In the genomic region with DNA sequence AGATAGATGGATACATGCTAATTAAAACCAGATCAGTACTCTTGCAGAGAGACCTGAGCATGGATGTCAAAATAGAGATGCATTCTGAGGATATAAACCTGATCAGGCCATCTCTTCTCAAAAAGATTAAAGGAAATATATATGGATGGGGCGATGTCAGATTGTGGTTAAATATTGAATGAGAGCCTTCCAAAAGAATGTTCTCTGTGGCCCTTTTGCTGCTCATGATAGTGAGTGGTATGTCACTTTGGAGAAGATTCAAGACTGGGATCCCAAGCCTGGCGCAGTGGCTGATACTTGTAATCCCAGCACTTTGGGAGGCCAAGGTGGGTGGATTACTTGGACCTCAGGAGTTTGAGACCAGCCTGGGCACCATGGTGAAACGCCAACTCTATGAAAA, we compare ENCODE assay signal across 21 cellular contexts. TPM values are rescaled to one million over a fixed set of nuclear protein-coding genes. Genes with fewer than 3 reads are reported as not detected.
DNase-seq lines count a peak whose midpoint lies in the region; ATAC-seq and TF ChIP-seq lines count a peak whose summit lies in the region.
"Had no signal": no experiment of that assay in that cellular context is flagged by ENCODE, and none has a peak within 500 bp of the region (broad histone marks: within the 10 kb centered on the region; RNA-seq: fewer than 3 reads in every experiment).

No MANE protein-coding gene starts in this region.

- intact Hi-C loops in activated CD4-positive, alpha-beta T cell treated with anti-CD3 and anti-CD28 coated beads, Interleukin-2, amount 10 ng/mL, durations not matched to agents 24 days and 14 days (cut with micrococcal nuclease): no loop called here

- no peak overlapping the region for H3K4me3 Mint-ChIP-seq in memory B cell
- no peak overlapping the region for H3K4me3 Mint-ChIP-seq in activated CD4-positive, alpha-beta T cell treated with anti-CD3 and anti-CD28 coated beads, Interleukin-2, amount 10 ng/mL, durations not matched to agents 24 days and 14 days
- H3K4me3 Mint-ChIP-seq: CD4-positive, alpha-beta T cell; HFFc6 had no signal

- peaks cover 24% of the 10 kb centered on the region for H3K4me1 Mint-ChIP-seq in memory B cell
- H3K4me1 Mint-ChIP-seq in activated CD4-positive, alpha-beta T cell treated with anti-CD3 and anti-CD28 coated beads, Interleukin-2, amount 10 ng/mL, durations not matched to agents 24 days and 14 days: peaks cover 23% of the 10 kb centered on the region

- H3K9me3 Mint-ChIP-seq in memory B cell: no peaks in the 10 kb centered on the region
- no peaks in the 10 kb centered on the region for H3K9me3 Mint-ChIP-seq in activated CD4-positive, alpha-beta T cell treated with anti-CD3 and anti-CD28 coated beads, Interleukin-2, amount 10 ng/mL, durations not matched to agents 24 days and 14 days
- H3K9me3 Mint-ChIP-seq: CD4-positive, alpha-beta T cell; HFFc6 had no signal

- H3K27me3 ChIP-seq in MG63: no peaks in the 10 kb centered on the region
- H3K27me3 ChIP-seq: Peyer's patch, SJSA1 had no signal

- POLR2A ChIA-PET in HEK293T (lab: Yijun Ruan, JAX): no interaction called here

- ATAC-seq in memory B cell (ENCODE audit: low read depth) (no peak), GM19328 (IDR thresholded peaks at IDR 0.05; ENCODE audit: unreplicated experiment) (no peak)

- H3K9me3 ChIP-seq in MG63: no peaks in the 10 kb centered on the region
- H3K9me3 ChIP-seq: Caco-2, Peyer's patch, SJSA1 had no signal

- peak; percentile 9 for DNase-seq in EH (ENCODE audit: low read depth)
- DNase-seq in MG63: peak; percentile 55
- peak; percentile 23 for DNase-seq in choroid plexus epithelial cell (ENCODE audit: low read depth)
- no peak for DNase-seq in memory B cell (ENCODE audit: low spot score in 2 of 2)
- no peak for DNase-seq in NCI-H748 (lab: John Stamatoyannopoulos, UW; ENCODE audit: unreplicated experiment)
- DNase-seq in HEK293T (ENCODE audit: extremely low spot score): no peak
- no peak for DNase-seq in activated CD4-positive, alpha-beta T cell treated with anti-CD3 and anti-CD28 coated beads, Interleukin-2, amount 10 ng/mL, durations not matched to agents 24 days and 14 days
- DNase-seq: Caco-2; CD4-positive, alpha-beta T cell; DMS53; HFFc6; KBM-7; MV-4-11; NCI-H1694 treated with DMSO at 0.1 percent for 48 hours; NCI-H2107; NCI-H345; NCI-H526 treated with DMSO at 0.1 percent for 48 hours; Peyer's patch had no signal

- H3K36me3 Mint-ChIP-seq in memory B cell: peaks cover 26% of the 10 kb centered on the region
- peaks cover 57% of the 10 kb centered on the region for H3K36me3 Mint-ChIP-seq in activated CD4-positive, alpha-beta T cell treated with anti-CD3 and anti-CD28 coated beads, Interleukin-2, amount 10 ng/mL, durations not matched to agents 24 days and 14 days (ENCODE audit: low read depth)

- H3K27me3 Mint-ChIP-seq in memory B cell: no peaks in the 10 kb centered on the region
- no peaks in the 10 kb centered on the region for H3K27me3 Mint-ChIP-seq in activated CD4-positive, alpha-beta T cell treated with anti-CD3 and anti-CD28 coated beads, Interleukin-2, amount 10 ng/mL, durations not matched to agents 24 days and 14 days
- H3K27me3 Mint-ChIP-seq: CD4-positive, alpha-beta T cell had no signal

- no peak for TF ChIP-seq CTCF in choroid plexus epithelial cell (conservative IDR thresholded peaks at IDR 0.05; ENCODE audit: low read depth, low read length)

- H3K36me3 ChIP-seq in MG63: peaks cover 55% of the 10 kb centered on the region

- peak overlapping the region; percentile 53 for H3K27ac Mint-ChIP-seq in memory B cell
- no peak overlapping the region for H3K27ac Mint-ChIP-seq in activated CD4-positive, alpha-beta T cell treated with anti-CD3 and anti-CD28 coated beads, Interleukin-2, amount 10 ng/mL, durations not matched to agents 24 days and 14 days
- H3K27ac Mint-ChIP-seq: HFFc6 had no signal

- CTCF ChIA-PET in HEK293T (lab: Yijun Ruan, JAX): no interaction called here

- H3K4me3 ChIP-seq in MG63: no peak overlapping the region
- no peak overlapping the region for H3K4me3 ChIP-seq in choroid plexus epithelial cell (ENCODE audit: low read depth, low read length)
- H3K4me3 ChIP-seq: Peyer's patch, SJSA1 had no signal

TF ChIP-seq in HEK293T, 16 proteins besides CTCF, POLR2A, EP300 and RAD21:
- TF ChIP-seq TARDBP (IDR thresholded peaks at IDR 0.05) (no peak), ELF4 (IDR thresholded peaks at IDR 0.05) (no peak), LEF1 (IDR thresholded peaks at IDR 0.05; ENCODE audit: borderline replicate concordance) (no peak), NFRKB (IDR thresholded peaks at IDR 0.05) (no peak), ZNF384 (IDR thresholded peaks at IDR 0.05) (no peak), BHLHE40 (IDR thresholded peaks at IDR 0.05; ENCODE audit: borderline replicate concordance) (no peak), FOXA1 (IDR thresholded peaks at IDR 0.05) (no peak), FOXM1 (IDR thresholded peaks at IDR 0.05; ENCODE audit: borderline replicate concordance) (no peak), SP1 (IDR thresholded peaks at IDR 0.05) (no peak), SUZ12 (IDR thresholded peaks at IDR 0.05) (no peak), L3MBTL2 (conservative IDR thresholded peaks at IDR 0.05) (no peak), CTBP1 (IDR thresholded peaks at IDR 0.05; ENCODE audit: borderline replicate concordance) (no peak), HDGF (IDR thresholded peaks at IDR 0.05; ENCODE audit: borderline replicate concordance) (no peak), FOXK2 (IDR thresholded peaks at IDR 0.05) (no peak), ARNT (IDR thresholded peaks at IDR 0.05) (no peak)
- TF ChIP-seq, protein P1, sequence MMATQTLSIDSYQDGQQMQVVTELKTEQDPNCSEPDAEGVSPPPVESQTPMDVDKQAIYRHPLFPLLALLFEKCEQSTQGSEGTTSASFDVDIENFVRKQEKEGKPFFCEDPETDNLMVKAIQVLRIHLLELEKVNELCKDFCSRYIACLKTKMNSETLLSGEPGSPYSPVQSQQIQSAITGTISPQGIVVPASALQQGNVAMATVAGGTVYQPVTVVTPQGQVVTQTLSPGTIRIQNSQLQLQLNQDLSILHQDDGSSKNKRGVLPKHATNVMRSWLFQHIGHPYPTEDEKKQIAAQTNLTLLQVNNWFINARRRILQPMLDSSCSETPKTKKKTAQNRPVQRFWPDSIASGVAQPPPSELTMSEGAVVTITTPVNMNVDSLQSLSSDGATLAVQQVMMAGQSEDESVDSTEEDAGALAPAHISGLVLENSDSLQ (IDR thresholded peaks at IDR 0.05): no peak

RNA-seq across cellular contexts. Expression of gene ZNF131, which starts 20.5 kb away (rescaled TPM):
- 22.1 and 64.4 TPM in 2 replicates for total RNA-seq in MG63 (2014; rRNA removed; shearing (Covaris generic); ENCODE audit: low replicate concordance)
- 37.9 and 40.1 TPM in 2 replicates for total RNA-seq in activated CD4-positive, alpha-beta T cell treated with anti-CD3 and anti-CD28 coated beads, Interleukin-2, amount 10 ng/mL, durations not matched to agents 24 days and 14 days

RNA-seq across cellular contexts. Expression of gene NIM1K, which starts 50.8 kb away (rescaled TPM):
- total RNA-seq in MG63 (2014; rRNA removed; shearing (Covaris generic); ENCODE audit: low replicate concordance): not detected in 2 replicates
- 0.82 and 0.97 TPM in 2 replicates for total RNA-seq in activated CD4-positive, alpha-beta T cell treated with anti-CD3 and anti-CD28 coated beads, Interleukin-2, amount 10 ng/mL, durations not matched to agents 24 days and 14 days
- total RNA-seq: A172, Caco-2, Peyer's patch had no signal

Comparison
In these comparisons a context has a peak if more than half of its experiments do, and no peak if none do; other contexts are left out.
1. DNase-seq: peak in EH (single experiment), MG63 (single experiment) and choroid plexus epithelial cell (single experiment); none in memory B cell (0 of 2), NCI-H748 (single experiment), HEK293T (single experiment) and activated CD4-positive, alpha-beta T cell treated with anti-CD3 and anti-CD28 coated beads, Interleukin-2, amount 10 ng/mL, durations not matched to agents 24 days and 14 days (single experiment).